ENCODE assay signal across 1 cellular context in the genomic region with DNA sequence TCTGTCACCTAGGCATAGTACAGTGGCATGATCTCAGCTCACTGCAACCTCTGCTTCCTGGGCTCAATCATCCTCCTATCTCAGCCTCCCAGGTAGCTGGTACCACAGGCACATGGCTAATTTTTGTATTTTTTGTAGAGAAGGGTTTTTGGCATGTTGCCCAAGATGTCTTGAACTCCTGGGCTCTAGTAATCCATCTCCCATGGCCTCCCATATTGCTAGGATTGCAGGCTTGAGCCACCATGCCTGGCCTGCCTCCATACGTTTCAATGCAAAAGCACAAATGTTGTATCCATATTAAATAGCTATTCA.
TF ChIP-seq lines count a peak whose summit lies in the region.

No MANE protein-coding gene starts in this region.

TF ChIP-seq in K562, 482 proteins besides CTCF, POLR2A, EP300 and RAD21:
- TF ChIP-seq EGR1 (conservative IDR thresholded peaks at IDR 0.05) (no peak), NFIC (IDR thresholded peaks at IDR 0.05) (peak; percentile 73), ZNF253 (CRISPR knock-in tag; conservative IDR thresholded peaks at IDR 0.05) (no peak), HMGN3 (IDR thresholded peaks at IDR 0.05; ENCODE audit: borderline replicate concordance, extremely low read depth, insufficient read length, low read depth, low read length) (no peak), TBP (optimal IDR thresholded peaks at IDR 0.05; ENCODE audit: low read depth, low read length) (no peak)
- TF ChIP-seq, protein P1, sequence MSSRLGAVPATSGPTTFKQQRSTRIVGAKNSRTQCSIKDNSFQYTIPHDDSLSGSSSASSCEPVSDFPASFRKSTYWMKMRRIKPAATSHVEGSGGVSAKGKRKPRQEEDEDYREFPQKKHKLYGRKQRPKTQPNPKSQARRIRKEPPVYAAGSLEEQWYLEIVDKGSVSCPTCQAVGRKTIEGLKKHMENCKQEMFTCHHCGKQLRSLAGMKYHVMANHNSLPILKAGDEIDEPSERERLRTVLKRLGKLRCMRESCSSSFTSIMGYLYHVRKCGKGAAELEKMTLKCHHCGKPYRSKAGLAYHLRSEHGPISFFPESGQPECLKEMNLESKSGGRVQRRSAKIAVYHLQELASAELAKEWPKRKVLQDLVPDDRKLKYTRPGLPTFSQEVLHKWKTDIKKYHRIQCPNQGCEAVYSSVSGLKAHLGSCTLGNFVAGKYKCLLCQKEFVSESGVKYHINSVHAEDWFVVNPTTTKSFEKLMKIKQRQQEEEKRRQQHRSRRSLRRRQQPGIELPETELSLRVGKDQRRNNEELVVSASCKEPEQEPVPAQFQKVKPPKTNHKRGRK (tag; IDR thresholded peaks at IDR 0.05): peak; percentile 62; the same call in 1 of the 2 replicates
